ENCODE assay signal across 1 cellular context in genomic region chr3:99961756-99962515, GRCh38.
TF ChIP-seq lines count a peak whose summit lies in the region.

No MANE protein-coding gene starts in this region.

TF ChIP-seq in H1, 55 proteins besides CTCF, POLR2A, EP300 and RAD21:
- no peak for TF ChIP-seq ATF2 (IDR thresholded peaks at IDR 0.05; ENCODE audit: low read length)
